In the genomic region with DNA sequence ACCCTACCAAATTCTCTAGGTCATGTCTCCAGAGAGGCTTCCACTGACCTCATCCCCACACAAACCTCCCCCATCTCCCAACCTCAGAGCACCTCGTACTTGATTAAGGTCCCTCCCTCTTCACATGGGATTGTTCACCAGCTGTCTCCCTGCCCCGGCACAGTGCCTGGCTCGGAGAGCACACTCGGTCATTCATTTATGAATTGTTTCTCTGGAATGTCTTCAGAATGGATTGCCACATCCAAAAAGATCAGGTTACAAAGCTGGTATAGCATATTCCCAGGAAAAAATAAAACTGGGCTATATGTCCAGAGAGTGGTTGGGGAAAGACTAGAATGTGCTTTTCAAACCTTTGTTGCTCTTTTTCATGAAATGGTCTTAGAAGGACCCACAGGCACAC, we compare ENCODE assay signal across 1 cellular context.
TF ChIP-seq lines count a peak whose summit lies in the region.

No MANE protein-coding gene starts in this region.

TF ChIP-seq in HCT116, 20 proteins besides CTCF, POLR2A, EP300 and RAD21 (continued from another document):
- TF ChIP-seq, protein P1, sequence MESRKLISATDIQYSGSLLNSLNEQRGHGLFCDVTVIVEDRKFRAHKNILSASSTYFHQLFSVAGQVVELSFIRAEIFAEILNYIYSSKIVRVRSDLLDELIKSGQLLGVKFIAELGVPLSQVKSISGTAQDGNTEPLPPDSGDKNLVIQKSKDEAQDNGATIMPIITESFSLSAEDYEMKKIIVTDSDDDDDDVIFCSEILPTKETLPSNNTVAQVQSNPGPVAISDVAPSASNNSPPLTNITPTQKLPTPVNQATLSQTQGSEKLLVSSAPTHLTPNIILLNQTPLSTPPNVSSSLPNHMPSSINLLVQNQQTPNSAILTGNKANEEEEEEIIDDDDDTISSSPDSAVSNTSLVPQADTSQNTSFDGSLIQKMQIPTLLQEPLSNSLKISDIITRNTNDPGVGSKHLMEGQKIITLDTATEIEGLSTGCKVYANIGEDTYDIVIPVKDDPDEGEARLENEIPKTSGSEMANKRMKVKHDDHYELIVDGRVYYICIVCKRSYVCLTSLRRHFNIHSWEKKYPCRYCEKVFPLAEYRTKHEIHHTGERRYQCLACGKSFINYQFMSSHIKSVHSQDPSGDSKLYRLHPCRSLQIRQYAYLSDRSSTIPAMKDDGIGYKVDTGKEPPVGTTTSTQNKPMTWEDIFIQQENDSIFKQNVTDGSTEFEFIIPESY (IDR thresholded peaks at IDR 0.05; ENCODE audit: extremely low read depth, insufficient replicate concordance, low read length), result no peak
